15 cellular contexts compared by ENCODE assay signal in genomic region chr17:79799174-79799537, GRCh38. TPM values are rescaled to one million over a fixed set of nuclear protein-coding genes. Genes with fewer than 3 reads are reported as not detected.
DNase-seq lines count a peak whose midpoint lies in the region; ATAC-seq and TF ChIP-seq lines count a peak whose summit lies in the region.
"Had no signal": no experiment of that assay in that cellular context is flagged by ENCODE, and none has a peak within 500 bp of the region (broad histone marks: within the 10 kb centered on the region; RNA-seq: fewer than 3 reads in every experiment).

No MANE protein-coding gene starts in this region.

- H2AFZ ChIP-seq in parathyroid adenoma = no peak overlapping the region

- DNase-seq in T-helper 2 cell treated with Interferon-gamma antibody and Interleukin-4, amounts not matched to agents 5 μg/mL and 100 μg/mL, for 36 hours (ENCODE audit: low spot score) = no peak
- DNase-seq in T-helper 2 cell (no peak), coronary artery (ENCODE audit: low spot score) (no peak), DMS79 treated with DMSO at 0.1 percent for 48 hours (lab: John Stamatoyannopoulos, UW) (no peak), glomerular visceral epithelial cell (ENCODE audit: extremely low spot score) (no peak)
- DNase-seq in Jurkat, Clone E6-1 (ENCODE audit: low read depth, low spot score) = no peak
- DNase-seq: ACHN, DMS79, heart right ventricle, left ventricle myocardium inferior, NCI-H226 had no signal

- no peak for TF ChIP-seq CTCF in coronary artery (IDR thresholded peaks at IDR 0.05)
- TF ChIP-seq CTCF in parathyroid adenoma (IDR thresholded peaks at IDR 0.05) = no peak

- H3K27me3 ChIP-seq in parathyroid adenoma (ENCODE audit: control insufficient read depth, insufficient read depth, low read length) = peaks cover 12% of the 10 kb centered on the region

- no peaks in the 10 kb centered on the region for H3K79me2 ChIP-seq in parathyroid adenoma

- ATAC-seq in HG02938 (IDR thresholded peaks at IDR 0.05; ENCODE audit: unreplicated experiment) = no peak
- ATAC-seq: GM12878, heart right ventricle had no signal

- H3K36me3 ChIP-seq in parathyroid adenoma (ENCODE audit: control insufficient read depth, insufficient read depth, low read length) = no peaks in the 10 kb centered on the region

- peak overlapping the region; percentile 60 for H3K27ac Mint-ChIP-seq in T-helper 2 cell treated with Interferon-gamma antibody and Interleukin-4, amounts not matched to agents 5 μg/mL and 100 μg/mL, for 36 hours

- H3K4me3 ChIP-seq in Jurkat, Clone E6-1 (ENCODE audit: low read length) = peak overlapping the region; percentile 65
- H3K4me3 ChIP-seq in coronary artery (peak overlapping the region; percentile 96), parathyroid adenoma (ENCODE audit: low read depth, low read length) (peak overlapping the region; percentile 52)
- H3K4me3 ChIP-seq: GM12878, tibial nerve had no signal

- peaks cover 8% of the 10 kb centered on the region for H3K4me1 ChIP-seq in parathyroid adenoma

- peaks cover 9% of the 10 kb centered on the region for H3K36me3 Mint-ChIP-seq in T-helper 2 cell treated with Interferon-gamma antibody and Interleukin-4, amounts not matched to agents 5 μg/mL and 100 μg/mL, for 36 hours (ENCODE audit: low read depth)

- H3K27ac ChIP-seq in coronary artery = no peak overlapping the region
- no peak overlapping the region for H3K27ac ChIP-seq in parathyroid adenoma
- H3K27ac ChIP-seq: left ventricle myocardium inferior, tibial nerve had no signal

- peak overlapping the region; percentile 45 for H3K4me3 Mint-ChIP-seq in T-helper 2 cell treated with Interferon-gamma antibody and Interleukin-4, amounts not matched to agents 5 μg/mL and 100 μg/mL, for 36 hours

- peaks cover 47% of the 10 kb centered on the region for H3K27me3 Mint-ChIP-seq in T-helper 2 cell treated with Interferon-gamma antibody and Interleukin-4, amounts not matched to agents 5 μg/mL and 100 μg/mL, for 36 hours (ENCODE audit: low read depth)

- peaks cover 14% of the 10 kb centered on the region for H3K4me1 Mint-ChIP-seq in T-helper 2 cell treated with Interferon-gamma antibody and Interleukin-4, amounts not matched to agents 5 μg/mL and 100 μg/mL, for 36 hours (ENCODE audit: low read depth)

- peak overlapping the region; percentile 89 for H3K4me2 ChIP-seq in parathyroid adenoma (ENCODE audit: low read length)

- H3K9ac ChIP-seq in parathyroid adenoma = no peak overlapping the region

- H3K9me3 Mint-ChIP-seq in T-helper 2 cell treated with Interferon-gamma antibody and Interleukin-4, amounts not matched to agents 5 μg/mL and 100 μg/mL, for 36 hours = no peaks in the 10 kb centered on the region

- H3K9me3 ChIP-seq in parathyroid adenoma (ENCODE audit: control insufficient read depth, low read length) = no peaks in the 10 kb centered on the region
- H3K9me3 ChIP-seq: heart right ventricle, left ventricle myocardium inferior, tibial nerve had no signal

RNA-seq across cellular contexts. Expression of gene CBX8, which starts 2.3 kb away (rescaled TPM):
- polyA plus RNA-seq in Jurkat, Clone E6-1 (2012; ENCODE audit: insufficient read depth, insufficient read length) = 17.0 TPM

RNA-seq across cellular contexts. Expression of gene CBX2, which starts 21.2 kb away (rescaled TPM):
- polyA plus RNA-seq in Jurkat, Clone E6-1 (2012; ENCODE audit: insufficient read depth, insufficient read length) = 36.6 TPM

RNA-seq across cellular contexts. Expression of gene CBX4, which starts 40.1 kb away (rescaled TPM):
- 28.7 TPM for polyA plus RNA-seq in Jurkat, Clone E6-1 (2012; ENCODE audit: insufficient read depth, insufficient read length)
